ENCODE assay signal across 13 cellular contexts in genomic region chr7:20340839-20341238, GRCh38. TPM values are rescaled to one million over a fixed set of nuclear protein-coding genes. Genes with fewer than 3 reads are reported as not detected.
A peak's percentile ranks its signal among the peaks of the same experiment; 100 is the strongest.
DNase-seq lines count a peak whose midpoint lies in the region; ATAC-seq, FAIRE-seq and TF ChIP-seq lines count a peak whose summit lies in the region.
"Had no signal": no experiment of that assay in that cellular context is flagged by ENCODE, and none has a peak within 500 bp of the region (broad histone marks: within the 10 kb centered on the region; RNA-seq: fewer than 3 reads in every experiment).

No MANE protein-coding gene starts in this region.

- BruUV-seq in GM12878 (replicated peaks; lab: Mats Ljungman, UMichigan), result no TSS peak

- intact Hi-C loops in GM12878 (cut with micrococcal nuclease; ENCODE audit: unreplicated experiment), result no loop called here

- TF ChIP-seq CTCF in GM12878 (IDR thresholded peaks at IDR 0.05 in 2 of 3, conservative IDR thresholded peaks at IDR 0.05 in 1 of 3; ENCODE audit: control insufficient read depth in 2 of 3, extremely low read depth in 1 of 3, insufficient read depth in 1 of 3, low read depth in 3 of 3, low read length in 3 of 3) (no peak), smooth muscle cell (IDR thresholded peaks at IDR 0.05; ENCODE audit: borderline replicate concordance, insufficient read depth, poor library complexity, severe bottlenecking) (no peak)

- POLR2A ChIA-PET in GM12878 (lab: Charles Lee), result interaction anchor here (0.6 to 0.9 kb wide), 2 partner anchors 59 to 627 kb away, joined by 3 read pairs; no protein-coding TSS in a partner anchor

- peak; percentile 41 for ATAC-seq in HG02759 (IDR thresholded peaks at IDR 0.05; ENCODE audit: unreplicated experiment)
- ATAC-seq in GM12878, result peak; percentile 43
- no peak for ATAC-seq in HG02870 (IDR thresholded peaks at IDR 0.05; ENCODE audit: unreplicated experiment)

- no peak for TF ChIP-seq EP300 in GM12878 (IDR thresholded peaks at IDR 0.05; ENCODE audit: borderline replicate concordance in 1 of 2, control insufficient read depth in 1 of 2, low read depth in 2 of 2, low read length in 2 of 2)

- no peak for TF ChIP-seq RAD21 in GM12878 (IDR thresholded peaks at IDR 0.05; ENCODE audit: insufficient read depth, low read depth, low read length)

- H3K36me3 ChIP-seq in GM12878 (ENCODE audit: control insufficient read depth in 2 of 2, insufficient read depth in 2 of 2, low read length in 1 of 2) (no peaks in the 10 kb centered on the region), smooth muscle cell (ENCODE audit: low read depth) (no peaks in the 10 kb centered on the region)

- H4K20me1 ChIP-seq in GM12878 (ENCODE audit: control insufficient read depth, insufficient read depth), result no peaks in the 10 kb centered on the region
- H4K20me1 ChIP-seq in smooth muscle cell (ENCODE audit: low read depth), result no peaks in the 10 kb centered on the region

- no peaks in the 10 kb centered on the region for H3K79me2 ChIP-seq in GM12878 (ENCODE audit: control insufficient read depth, insufficient read depth, low read length)
- H3K79me2 ChIP-seq in smooth muscle cell (ENCODE audit: low read depth), result no peaks in the 10 kb centered on the region

- RAD21 ChIA-PET in GM12878 (lab: Charles Lee; ENCODE audit: unreplicated experiment), result no interaction called here

- H3K4me1 ChIP-seq in GM12878 (ENCODE audit: control insufficient read depth, insufficient read depth, low read length) (no peaks in the 10 kb centered on the region), smooth muscle cell (ENCODE audit: low read depth) (peaks cover 12% of the 10 kb centered on the region)

- DNase-seq in GM12878 (ENCODE audit: low read depth, low spot score), result no peak
- DNase-seq in iPS-NIHi11 (ENCODE audit: low spot score), result peak; percentile 53
- DNase-seq in smooth muscle cell (lab: John Stamatoyannopoulos, UW; ENCODE audit: unreplicated experiment), result no peak
- DNase-seq in LoVo (ENCODE audit: low spot score), result no peak
- no peak for DNase-seq in RPMI8226
- no peak for DNase-seq in H4 (ENCODE audit: low spot score)
- DNase-seq: activated CD8-positive, alpha-beta memory T cell treated with anti-CD3 and anti-CD28 coated beads, Interleukin-2, amount 50 U/mL, for 4 hours; effector memory CD4-positive, alpha-beta T cell; NCI-H1930; small intestine; T-helper 9 cell had no signal

- H3K27ac ChIP-seq in GM12878 (ENCODE audit: control insufficient read depth, insufficient read depth) (no peak overlapping the region), smooth muscle cell (ENCODE audit: low read depth) (peak overlapping the region; percentile 93)

- H3K4me3 ChIP-seq in GM12878, result no peak overlapping the region
- no peak overlapping the region for H3K4me3 ChIP-seq in smooth muscle cell

- H3K4me2 ChIP-seq in GM12878 (ENCODE audit: control insufficient read depth, insufficient read depth) (no peak overlapping the region), smooth muscle cell (peak overlapping the region; percentile 13)

- in situ Hi-C loops in GM12878 (cut with MboI), result no loop called here

- H3K27me3 ChIP-seq in GM12878 (replicated peaks in 1 of 2; ENCODE audit: control insufficient read depth in 2 of 2, insufficient read depth in 2 of 2, low read length in 1 of 2), result no peaks in the 10 kb centered on the region
- H3K27me3 ChIP-seq in smooth muscle cell (ENCODE audit: low read depth), result no peaks in the 10 kb centered on the region

- H3K9me3 ChIP-seq in GM12878 (replicated peaks; ENCODE audit: control insufficient read depth, insufficient read depth, low read length) (no peaks in the 10 kb centered on the region), smooth muscle cell (replicated peaks; ENCODE audit: low read depth) (no peaks in the 10 kb centered on the region)

- no peak for TF ChIP-seq POLR2A in GM12878 (IDR thresholded peaks at IDR 0.05; ENCODE audit: low read depth, low read length)

- no peak overlapping the region for H2AFZ ChIP-seq in GM12878 (ENCODE audit: control insufficient read depth, low read depth, low read length)
- H2AFZ ChIP-seq in smooth muscle cell (ENCODE audit: low read depth), result no peak overlapping the region

- SMC1A ChIA-PET in GM12878 (lab: Charles Lee; ENCODE audit: uncharacterized antibody, unreplicated experiment), result interaction anchor here (0.7 kb wide), 1 partner anchor 92 kb away, joined by 3 read pairs; no protein-coding TSS in a partner anchor

- no peaks in the 10 kb centered on the region for H3F3A ChIP-seq in smooth muscle cell (ENCODE audit: low read depth)

- FAIRE-seq in GM12878 (lab: Jason Lieb, UNC), result no peak
- FAIRE-seq: small intestine had no signal

- CTCF ChIA-PET in GM12878 (lab: Yijun Ruan, JAX), result interaction anchor here (0.7 to 1.4 kb wide), 2 partner anchors 61 to 627 kb away, joined by 3 read pairs; no protein-coding TSS in a partner anchor

- H3K9ac ChIP-seq in GM12878 (ENCODE audit: control insufficient read depth, insufficient read depth, low read length) (no peak overlapping the region), smooth muscle cell (ENCODE audit: low read depth) (peak overlapping the region; percentile 48)

TF ChIP-seq in GM12878, 131 proteins besides CTCF, POLR2A, EP300 and RAD21:
- TF ChIP-seq SKIL (IDR thresholded peaks at IDR 0.05; ENCODE audit: low read depth, poor library complexity, severe bottlenecking) (no peak), ESRRA (IDR thresholded peaks at IDR 0.05; ENCODE audit: low read length) (no peak)

RNA-seq across cellular contexts. Expression of gene ITGB8, which starts 10.1 kb away (rescaled TPM):
- 157 and 162 TPM in 2 replicates for total RNA-seq in GM12878 (2013; cell fraction: nucleolus; rRNA removed)
- total RNA-seq in GM12878 (2014; rRNA removed) (3.1 and 3.9 TPM in 2 replicates), GM12878 (2014; rRNA removed; fragmentation: Illumina TruSeq; extraction: Trizol) (3.0 TPM in 2 replicates), GM12878 (2021) (3.0 and 3.2 TPM in 2 replicates), smooth muscle cell (10.2 and 11.5 TPM in 2 replicates)
- 0.29 TPM for polyA plus RNA-seq in GM12878 (2011; ENCODE audit: low read depth)
- polyA plus RNA-seq in GM12878 (2011; rRNA removed) (26.2 and 45.6 TPM in 2 replicates), GM12878 (2014; fragmentation: Illumina TruSeq; extraction: Trizol) (1.6 and 2.2 TPM in 2 replicates), GM12878 (2014; fragmentation: Nextera tagmentation; extraction: Ambion mirVana) (under 1 TPM; 0.37 to 0.40 TPM), GM12878 (2014; rRNA removed) (1.4 TPM in 2 replicates), GM12878 (2016; fragmentation: Nextera tagmentation; extraction: Ambion mirVana) (1 to 10 TPM in 1 of 2 experiments, under 1 TPM in 1; 0.95 to 1.4 TPM), smooth muscle cell (0.38 and 1.5 TPM in 2 replicates)
- polyA plus RNA-seq in GM12878 (2011; cell fraction: cytosol; rRNA removed), result 10.0 and 11.0 TPM in 2 replicates
- 59.4 and 69.9 TPM in 2 replicates for polyA plus RNA-seq in GM12878 (2011; cell fraction: nucleus; rRNA removed)
- 0.55 and 0.60 TPM in 2 replicates for polyA plus RNA-seq in GM12878 (2012)
- polyA minus RNA-seq in GM12878 (2011; rRNA and poly(A)+ RNA removed), result 119 and 122 TPM in 2 replicates
- 24.3 and 26.2 TPM in 2 replicates for polyA minus RNA-seq in GM12878 (2011; cell fraction: cytosol; rRNA and poly(A)+ RNA removed)
- 168 and 290 TPM in 2 replicates for polyA minus RNA-seq in GM12878 (2011; cell fraction: nucleus; rRNA and poly(A)+ RNA removed)
- 83.5 and 107 TPM in 2 replicates for total RNA-seq in H4 (2014; rRNA removed; shearing (Covaris generic))
